Comparison of ENCODE assay signal across 9 cellular contexts in genomic region chr6:109117346-109118035, GRCh38. TPM values are rescaled to one million over a fixed set of nuclear protein-coding genes. Genes with fewer than 3 reads are reported as not detected.
DNase-seq lines count a peak whose midpoint lies in the region; ATAC-seq and TF ChIP-seq lines count a peak whose summit lies in the region.
"Had no signal": no experiment of that assay in that cellular context is flagged by ENCODE, and none has a peak within 500 bp of the region (broad histone marks: within the 10 kb centered on the region; RNA-seq: fewer than 3 reads in every experiment).

No MANE protein-coding gene starts in this region.

- ATAC-seq in Right ventricle myocardium superior (ENCODE audit: poor library complexity) (peak; percentile 61), HG03439 (IDR thresholded peaks at IDR 0.05; ENCODE audit: unreplicated experiment) (peak; percentile 60)

- peaks cover 52% of the 10 kb centered on the region for H3K4me1 Mint-ChIP-seq in brain

- H3K4me3 Mint-ChIP-seq in brain = no peak overlapping the region

- H3K27ac Mint-ChIP-seq in brain = peak overlapping the region in 3 of 5 experiments; percentile 4 to 50 (median 16)

- no peaks in the 10 kb centered on the region for H3K27me3 Mint-ChIP-seq in brain

- intact Hi-C loops in Right ventricle myocardium superior (cut with DNase I) (no loop called here), cardiac septum (cut with DNase I) (no loop called here)

- H3K27ac ChIP-seq in caudate nucleus (ENCODE audit: low read depth, low read length) = no peak overlapping the region

- H3K9me3 Mint-ChIP-seq in brain = peaks cover 0 to 2% (median under 1%) of the 10 kb centered on the region in 5 experiments

- peaks cover 3% of the 10 kb centered on the region for H3K36me3 Mint-ChIP-seq in brain

- DNase-seq in Right ventricle myocardium superior = no peak
- no peak for DNase-seq in cardiac septum (ENCODE audit: low spot score)
- no peak for DNase-seq in caudate nucleus (lab: John Stamatoyannopoulos, UW)
- DNase-seq in SHP77 (lab: John Stamatoyannopoulos, UW) = no peak
- DNase-seq in activated effector memory CD4-positive, alpha-beta T cell treated with anti-CD3 and anti-CD28 coated beads, Interleukin-2, amount 50 U/mL, for 16 hours = no peak
- DNase-seq in SK-N-DZ (ENCODE audit: low spot score) = no peak
- DNase-seq: NCI-H2081 had no signal

- TF ChIP-seq CTCF in brain (conservative IDR thresholded peaks at IDR 0.05) = no peak

RNA-seq across cellular contexts. Expression of gene CEP57L1, which starts 22.2 kb away (rescaled TPM):
- total RNA-seq in Right ventricle myocardium superior (6.3 TPM), cardiac septum (7.9 TPM)
- polyA plus RNA-seq in brain (ENCODE audit: insufficient read depth, low read depth, low replicate concordance) = 13.3 TPM
- 22.5 and 39.5 TPM in 2 replicates for polyA plus RNA-seq in SK-N-DZ (2014; cell fraction: cytosol; rRNA removed)
- 26.5 and 29.0 TPM in 2 replicates for polyA plus RNA-seq in SK-N-DZ (2014; cell fraction: nucleus; rRNA removed)

RNA-seq across cellular contexts. Expression of gene SESN1, which starts 22.8 kb away (rescaled TPM):
- total RNA-seq in Right ventricle myocardium superior (64.1 TPM), cardiac septum (29.6 TPM)
- polyA plus RNA-seq in brain (ENCODE audit: insufficient read depth, low read depth, low replicate concordance) = 17.2 TPM
- 9.5 and 11.2 TPM in 2 replicates for polyA plus RNA-seq in SK-N-DZ (2014; cell fraction: cytosol; rRNA removed)
- 11.6 and 16.1 TPM in 2 replicates for polyA plus RNA-seq in SK-N-DZ (2014; cell fraction: nucleus; rRNA removed)
